Comparison of ENCODE assay signal across 1 cellular context in the genomic region with DNA sequence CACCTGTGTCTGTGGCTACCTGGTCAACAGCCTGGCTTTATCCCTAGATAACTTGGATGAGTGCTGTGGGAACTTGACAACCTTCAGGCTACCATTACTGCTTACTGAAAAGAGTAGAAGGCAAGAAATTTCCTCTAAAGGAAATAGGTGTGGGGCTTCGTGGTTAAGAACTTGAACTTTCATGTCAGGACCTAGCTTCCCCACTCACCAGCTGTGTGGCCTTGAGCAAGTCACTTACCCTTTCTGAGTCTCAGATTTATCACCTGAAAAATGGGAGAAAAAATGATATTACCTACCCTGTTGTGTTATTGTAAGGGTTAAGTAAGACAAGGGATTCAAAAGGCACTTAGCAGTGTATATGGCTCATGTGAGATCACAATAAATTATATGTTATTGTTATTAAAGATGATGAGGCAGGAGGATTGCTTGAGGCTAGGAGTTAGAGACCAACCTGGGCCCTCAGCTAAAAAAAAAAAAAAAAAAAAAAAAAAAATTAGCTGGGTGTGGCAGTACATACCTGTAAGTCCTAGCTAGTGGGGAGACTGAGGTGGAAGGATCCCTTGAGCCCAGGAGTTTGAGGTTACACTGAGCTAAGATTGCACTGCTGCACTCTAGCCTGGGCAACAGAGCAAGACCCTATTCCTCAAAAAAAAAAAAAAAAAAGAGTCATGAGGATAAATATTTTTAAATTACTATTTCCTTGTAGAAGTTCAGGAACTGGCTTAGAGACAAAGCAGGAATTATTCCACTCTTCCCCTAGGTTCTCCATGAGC.
TF ChIP-seq lines count a peak whose summit lies in the region.

No MANE protein-coding gene starts in this region.

TF ChIP-seq in SK-N-SH, 30 proteins besides CTCF, POLR2A, EP300 and RAD21:
- TF ChIP-seq, protein P1, sequence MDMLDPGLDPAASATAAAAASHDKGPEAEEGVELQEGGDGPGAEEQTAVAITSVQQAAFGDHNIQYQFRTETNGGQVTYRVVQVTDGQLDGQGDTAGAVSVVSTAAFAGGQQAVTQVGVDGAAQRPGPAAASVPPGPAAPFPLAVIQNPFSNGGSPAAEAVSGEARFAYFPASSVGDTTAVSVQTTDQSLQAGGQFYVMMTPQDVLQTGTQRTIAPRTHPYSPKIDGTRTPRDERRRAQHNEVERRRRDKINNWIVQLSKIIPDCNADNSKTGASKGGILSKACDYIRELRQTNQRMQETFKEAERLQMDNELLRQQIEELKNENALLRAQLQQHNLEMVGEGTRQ (IDR thresholded peaks at IDR 0.05; ENCODE audit: borderline replicate concordance, low read depth, low read length) = no peak
- TF ChIP-seq MXI1 (IDR thresholded peaks at IDR 0.05; ENCODE audit: low read depth, low read length) = no peak
- TF ChIP-seq SMC3 (IDR thresholded peaks at IDR 0.05; ENCODE audit: low read depth, low read length) = no peak
- TF ChIP-seq TCF12 (IDR thresholded peaks at IDR 0.05) = no peak
- no peak for TF ChIP-seq GATA2 (CRISPR knock-in tag; IDR thresholded peaks at IDR 0.05)
- TF ChIP-seq JUND (IDR thresholded peaks at IDR 0.05) = no peak; the same call in 1 of the 2 replicates
- no peak for TF ChIP-seq NFIC (IDR thresholded peaks at IDR 0.05; ENCODE audit: borderline replicate concordance)
- TF ChIP-seq, protein P2, sequence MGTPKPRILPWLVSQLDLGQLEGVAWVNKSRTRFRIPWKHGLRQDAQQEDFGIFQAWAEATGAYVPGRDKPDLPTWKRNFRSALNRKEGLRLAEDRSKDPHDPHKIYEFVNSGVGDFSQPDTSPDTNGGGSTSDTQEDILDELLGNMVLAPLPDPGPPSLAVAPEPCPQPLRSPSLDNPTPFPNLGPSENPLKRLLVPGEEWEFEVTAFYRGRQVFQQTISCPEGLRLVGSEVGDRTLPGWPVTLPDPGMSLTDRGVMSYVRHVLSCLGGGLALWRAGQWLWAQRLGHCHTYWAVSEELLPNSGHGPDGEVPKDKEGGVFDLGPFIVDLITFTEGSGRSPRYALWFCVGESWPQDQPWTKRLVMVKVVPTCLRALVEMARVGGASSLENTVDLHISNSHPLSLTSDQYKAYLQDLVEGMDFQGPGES (IDR thresholded peaks at IDR 0.05; ENCODE audit: low read depth, low read length) = no peak
- TF ChIP-seq YY1 (IDR thresholded peaks at IDR 0.05; ENCODE audit: low read depth) = no peak
- no peak for TF ChIP-seq FOSL2 (IDR thresholded peaks at IDR 0.05; ENCODE audit: borderline replicate concordance, low read depth)
- TF ChIP-seq FOXM1 (IDR thresholded peaks at IDR 0.05; ENCODE audit: low read depth) = no peak
- TF ChIP-seq RFX5 (IDR thresholded peaks at IDR 0.05; ENCODE audit: low read length) = no peak
- no peak for TF ChIP-seq RCOR1 (IDR thresholded peaks at IDR 0.05; ENCODE audit: low read length)
- TF ChIP-seq ELF1 (IDR thresholded peaks at IDR 0.05) = no peak
- TF ChIP-seq, protein P3, sequence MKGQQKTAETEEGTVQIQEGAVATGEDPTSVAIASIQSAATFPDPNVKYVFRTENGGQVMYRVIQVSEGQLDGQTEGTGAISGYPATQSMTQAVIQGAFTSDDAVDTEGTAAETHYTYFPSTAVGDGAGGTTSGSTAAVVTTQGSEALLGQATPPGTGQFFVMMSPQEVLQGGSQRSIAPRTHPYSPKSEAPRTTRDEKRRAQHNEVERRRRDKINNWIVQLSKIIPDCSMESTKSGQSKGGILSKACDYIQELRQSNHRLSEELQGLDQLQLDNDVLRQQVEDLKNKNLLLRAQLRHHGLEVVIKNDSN (IDR thresholded peaks at IDR 0.05; ENCODE audit: borderline replicate concordance, low read depth) = no peak
- TF ChIP-seq MEF2A (IDR thresholded peaks at IDR 0.05; ENCODE audit: borderline replicate concordance, low read depth) = no peak
- TF ChIP-seq, protein P4, sequence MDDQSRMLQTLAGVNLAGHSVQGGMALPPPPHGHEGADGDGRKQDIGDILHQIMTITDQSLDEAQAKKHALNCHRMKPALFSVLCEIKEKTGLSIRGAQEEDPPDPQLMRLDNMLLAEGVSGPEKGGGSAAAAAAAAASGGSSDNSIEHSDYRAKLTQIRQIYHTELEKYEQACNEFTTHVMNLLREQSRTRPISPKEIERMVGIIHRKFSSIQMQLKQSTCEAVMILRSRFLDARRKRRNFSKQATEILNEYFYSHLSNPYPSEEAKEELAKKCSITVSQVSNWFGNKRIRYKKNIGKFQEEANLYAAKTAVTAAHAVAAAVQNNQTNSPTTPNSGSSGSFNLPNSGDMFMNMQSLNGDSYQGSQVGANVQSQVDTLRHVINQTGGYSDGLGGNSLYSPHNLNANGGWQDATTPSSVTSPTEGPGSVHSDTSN (IDR thresholded peaks at IDR 0.05) = no peak
- TF ChIP-seq, protein P5, sequence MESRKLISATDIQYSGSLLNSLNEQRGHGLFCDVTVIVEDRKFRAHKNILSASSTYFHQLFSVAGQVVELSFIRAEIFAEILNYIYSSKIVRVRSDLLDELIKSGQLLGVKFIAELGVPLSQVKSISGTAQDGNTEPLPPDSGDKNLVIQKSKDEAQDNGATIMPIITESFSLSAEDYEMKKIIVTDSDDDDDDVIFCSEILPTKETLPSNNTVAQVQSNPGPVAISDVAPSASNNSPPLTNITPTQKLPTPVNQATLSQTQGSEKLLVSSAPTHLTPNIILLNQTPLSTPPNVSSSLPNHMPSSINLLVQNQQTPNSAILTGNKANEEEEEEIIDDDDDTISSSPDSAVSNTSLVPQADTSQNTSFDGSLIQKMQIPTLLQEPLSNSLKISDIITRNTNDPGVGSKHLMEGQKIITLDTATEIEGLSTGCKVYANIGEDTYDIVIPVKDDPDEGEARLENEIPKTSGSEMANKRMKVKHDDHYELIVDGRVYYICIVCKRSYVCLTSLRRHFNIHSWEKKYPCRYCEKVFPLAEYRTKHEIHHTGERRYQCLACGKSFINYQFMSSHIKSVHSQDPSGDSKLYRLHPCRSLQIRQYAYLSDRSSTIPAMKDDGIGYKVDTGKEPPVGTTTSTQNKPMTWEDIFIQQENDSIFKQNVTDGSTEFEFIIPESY (IDR thresholded peaks at IDR 0.05; ENCODE audit: borderline replicate concordance, low read depth) = no peak
- TF ChIP-seq, protein P6, sequence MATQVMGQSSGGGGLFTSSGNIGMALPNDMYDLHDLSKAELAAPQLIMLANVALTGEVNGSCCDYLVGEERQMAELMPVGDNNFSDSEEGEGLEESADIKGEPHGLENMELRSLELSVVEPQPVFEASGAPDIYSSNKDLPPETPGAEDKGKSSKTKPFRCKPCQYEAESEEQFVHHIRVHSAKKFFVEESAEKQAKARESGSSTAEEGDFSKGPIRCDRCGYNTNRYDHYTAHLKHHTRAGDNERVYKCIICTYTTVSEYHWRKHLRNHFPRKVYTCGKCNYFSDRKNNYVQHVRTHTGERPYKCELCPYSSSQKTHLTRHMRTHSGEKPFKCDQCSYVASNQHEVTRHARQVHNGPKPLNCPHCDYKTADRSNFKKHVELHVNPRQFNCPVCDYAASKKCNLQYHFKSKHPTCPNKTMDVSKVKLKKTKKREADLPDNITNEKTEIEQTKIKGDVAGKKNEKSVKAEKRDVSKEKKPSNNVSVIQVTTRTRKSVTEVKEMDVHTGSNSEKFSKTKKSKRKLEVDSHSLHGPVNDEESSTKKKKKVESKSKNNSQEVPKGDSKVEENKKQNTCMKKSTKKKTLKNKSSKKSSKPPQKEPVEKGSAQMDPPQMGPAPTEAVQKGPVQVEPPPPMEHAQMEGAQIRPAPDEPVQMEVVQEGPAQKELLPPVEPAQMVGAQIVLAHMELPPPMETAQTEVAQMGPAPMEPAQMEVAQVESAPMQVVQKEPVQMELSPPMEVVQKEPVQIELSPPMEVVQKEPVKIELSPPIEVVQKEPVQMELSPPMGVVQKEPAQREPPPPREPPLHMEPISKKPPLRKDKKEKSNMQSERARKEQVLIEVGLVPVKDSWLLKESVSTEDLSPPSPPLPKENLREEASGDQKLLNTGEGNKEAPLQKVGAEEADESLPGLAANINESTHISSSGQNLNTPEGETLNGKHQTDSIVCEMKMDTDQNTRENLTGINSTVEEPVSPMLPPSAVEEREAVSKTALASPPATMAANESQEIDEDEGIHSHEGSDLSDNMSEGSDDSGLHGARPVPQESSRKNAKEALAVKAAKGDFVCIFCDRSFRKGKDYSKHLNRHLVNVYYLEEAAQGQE (IDR thresholded peaks at IDR 0.05; ENCODE audit: low read depth, low read length) = no peak
- TF ChIP-seq FOXJ3 (CRISPR knock-in tag; IDR thresholded peaks at IDR 0.05) = no peak
